Comparison of ENCODE assay signal across 13 cellular contexts in the genomic region with DNA sequence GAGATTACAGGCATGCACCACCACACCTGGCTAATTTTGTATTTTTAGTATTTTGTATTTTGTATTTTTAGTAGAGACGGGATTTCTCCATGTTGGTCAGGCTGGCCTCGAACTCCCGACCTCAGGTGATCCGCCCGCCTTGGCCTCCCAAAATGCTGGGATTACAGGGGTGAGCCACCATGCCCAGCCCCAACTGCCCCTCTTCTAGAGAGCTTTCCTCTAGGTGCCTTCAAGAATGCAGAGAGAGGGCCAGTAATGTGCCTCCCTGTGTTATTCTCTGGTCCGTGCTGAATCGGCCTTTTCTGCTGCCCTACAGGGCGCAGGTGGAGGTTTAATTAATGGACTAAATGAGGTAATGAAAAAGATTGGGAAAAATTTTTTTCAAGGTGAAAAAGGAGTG. TPM values are rescaled to one million over a fixed set of nuclear protein-coding genes. Genes with fewer than 3 reads are reported as not detected.
DNase-seq lines count a peak whose midpoint lies in the region; ATAC-seq and TF ChIP-seq lines count a peak whose summit lies in the region.
"Not testable (repeated sequence)": the region's sequence is repeated elsewhere in the genome, so short reads cannot be mapped to it uniquely, and the experiment has no call there.
"Had no signal": no experiment of that assay in that cellular context is flagged by ENCODE, and none has a peak within 500 bp of the region (broad histone marks: within the 10 kb centered on the region; RNA-seq: fewer than 3 reads in every experiment).

No MANE protein-coding gene starts in this region.

- H3K4me3 ChIP-seq in HL-60 (replicated peaks; ENCODE audit: insufficient read depth, low read length); right cardiac atrium (ENCODE audit: low read length); mesenchymal stem cell (ENCODE audit: insufficient read depth in 1 of 2, low read depth in 1 of 2, low read length in 2 of 2); sigmoid colon; tibial nerve: not testable (repeated sequence)

- not testable (repeated sequence) for TF ChIP-seq POLR2A in sigmoid colon (IDR thresholded peaks at IDR 0.05); tibial nerve (IDR thresholded peaks at IDR 0.05)

- H3K9me3 Mint-ChIP-seq in glutamatergic neuron (ENCODE audit: unreplicated experiment) = not testable (repeated sequence)

- H3K36me3 Mint-ChIP-seq in glutamatergic neuron (ENCODE audit: unreplicated experiment) = not testable (repeated sequence)

- not testable (repeated sequence) for H3K9me3 ChIP-seq in right cardiac atrium (ENCODE audit: control insufficient read depth, low read length); mesenchymal stem cell (ENCODE audit: control insufficient read depth, low read length); sigmoid colon; tibial nerve

- peak overlapping the region in 1 of 2 experiments; percentile 10 for H2BK12ac ChIP-seq in mesenchymal stem cell (ENCODE audit: low read length in 2 of 2)

- H2BK5ac ChIP-seq in mesenchymal stem cell (ENCODE audit: low read depth, low read length, poor library complexity, severe bottlenecking) = not testable (repeated sequence)

- H3K18ac ChIP-seq in mesenchymal stem cell (ENCODE audit: low read depth in 1 of 2, low read length in 2 of 2) = not testable (repeated sequence)

- not testable (repeated sequence) for H3K4ac ChIP-seq in mesenchymal stem cell (ENCODE audit: low read depth in 1 of 2, low read length in 2 of 2)

- H3K4me1 Mint-ChIP-seq in glutamatergic neuron (ENCODE audit: low read depth, unreplicated experiment) = not testable (repeated sequence)

- not testable (repeated sequence) for H2AK5ac ChIP-seq in mesenchymal stem cell (ENCODE audit: low read length, severe bottlenecking)

- H2BK120ac ChIP-seq in mesenchymal stem cell (ENCODE audit: low read depth, low read length) = not testable (repeated sequence)

- not testable (repeated sequence) for H3K9ac ChIP-seq in mesenchymal stem cell (ENCODE audit: low read length)

- not testable (repeated sequence) for H2AFZ ChIP-seq in mesenchymal stem cell (ENCODE audit: low read depth, low read length)

- H3K36me3 ChIP-seq in mesenchymal stem cell (ENCODE audit: control insufficient read depth in 1 of 2, insufficient read depth in 2 of 2, low read depth in 1 of 2, low read length in 2 of 2); sigmoid colon; tibial nerve: not testable (repeated sequence)

- H4K8ac ChIP-seq in mesenchymal stem cell (ENCODE audit: low read length) = not testable (repeated sequence)

- not testable (repeated sequence) for H4K91ac ChIP-seq in mesenchymal stem cell (ENCODE audit: low read length)

- not testable (repeated sequence) for H3K14ac ChIP-seq in mesenchymal stem cell (ENCODE audit: low read length in 2 of 2)

- peak overlapping the region; percentile 30 for H3K4me3 Mint-ChIP-seq in glutamatergic neuron (ENCODE audit: unreplicated experiment)

- not testable (repeated sequence) for TF ChIP-seq EP300 in sigmoid colon (IDR thresholded peaks at IDR 0.05); tibial nerve (IDR thresholded peaks at IDR 0.05)

- H3K79me1 ChIP-seq in mesenchymal stem cell (replicated peaks; ENCODE audit: low read length, poor library complexity, severe bottlenecking) = not testable (repeated sequence)

- H3K23ac ChIP-seq in mesenchymal stem cell (ENCODE audit: low read length in 2 of 2) = not testable (repeated sequence)

- peak overlapping the region; percentile 33 for H2BK15ac ChIP-seq in mesenchymal stem cell (ENCODE audit: low read depth, poor library complexity, severe bottlenecking)

- 91% methylated on average over 8 of the region's 8 CpGs for WGBS in right cardiac atrium
- 97% methylated on average over 8 of the region's 8 CpGs for WGBS in mesenchymal stem cell
- 93% methylated on average over 8 of the region's 8 CpGs for WGBS in sigmoid colon, 2 donors
- WGBS in tibial nerve, 2 donors = 93 to 95% methylated on average over 8 of the region's 8 CpGs

- not testable (repeated sequence) for H3K27me3 Mint-ChIP-seq in glutamatergic neuron (ENCODE audit: unreplicated experiment)

- H3K27ac ChIP-seq in HL-60 (replicated peaks) = peak overlapping the region; percentile 94
- H3K27ac ChIP-seq in right cardiac atrium (ENCODE audit: low read length); mesenchymal stem cell (ENCODE audit: low read length, poor library complexity, severe bottlenecking): not testable (repeated sequence)
- peak overlapping the region; percentile 28 to 87 (median 73) for H3K27ac ChIP-seq in sigmoid colon
- peak overlapping the region in 3 of 4 donors; percentile 2 to 72 (median 28) for H3K27ac ChIP-seq in tibial nerve

- not testable (repeated sequence) for ATAC-seq in right cardiac atrium

- intact Hi-C loops in right cardiac atrium (cut with DNase I); sigmoid colon (cut with DNase I): not testable (repeated sequence)

- not testable (repeated sequence) for H3K4me2 ChIP-seq in mesenchymal stem cell (ENCODE audit: low read length, poor library complexity, severe bottlenecking)

- not testable (repeated sequence) for TF ChIP-seq CTCF in HL-60 (IDR thresholded peaks at IDR 0.05; ENCODE audit: insufficient read depth, low read length); glutamatergic neuron (IDR thresholded peaks at IDR 0.05; ENCODE audit: partially characterized antibody, unreplicated experiment); sigmoid colon (IDR thresholded peaks at IDR 0.05); tibial nerve (IDR thresholded peaks at IDR 0.05)

- not testable (repeated sequence) for H3K27me3 ChIP-seq in HL-60 (ENCODE audit: insufficient read depth, poor library complexity, severe bottlenecking); right cardiac atrium (ENCODE audit: control insufficient read depth, insufficient read depth); mesenchymal stem cell (ENCODE audit: control insufficient read depth in 1 of 2, insufficient read depth in 1 of 2, low read length in 2 of 2); tibial nerve
- H3K27me3 ChIP-seq in sigmoid colon = peaks cover 0 to 22% (median 3%) of the 10 kb centered on the region in 3 donors

- not testable (repeated sequence) for DNase-seq in HL-60 (ENCODE audit: low read depth in 1 of 2, low spot score in 1 of 2); glutamatergic neuron; mesenchymal stem cell; sigmoid colon; tibial nerve (ENCODE audit: low spot score in 2 of 2)
- peak in 2 of 3 donors; percentile 20 to 36 for DNase-seq in right cardiac atrium

- H3K4me1 ChIP-seq in right cardiac atrium (ENCODE audit: control insufficient read depth, insufficient read depth, low read length) = not testable (repeated sequence)
- H3K4me1 ChIP-seq in mesenchymal stem cell (ENCODE audit: control insufficient read depth, insufficient read depth, low read depth, low read length) (peaks cover 50% of the 10 kb centered on the region), sigmoid colon (peaks cover 0 to 46% (median 42%) of the 10 kb centered on the region in 4 donors), tibial nerve (peaks cover 6 to 77% (median 43%) of the 10 kb centered on the region in 4 donors)

- not testable (repeated sequence) for H3K27ac Mint-ChIP-seq in glutamatergic neuron (ENCODE audit: unreplicated experiment)

RNA-seq across cellular contexts. Expression of gene TNFAIP2, which starts 3.7 kb away (rescaled TPM):
- 4.3 TPM for total RNA-seq in glutamatergic neuron (ENCODE audit: unreplicated experiment)
- total RNA-seq in right cardiac atrium = 10 to 100 TPM; 41.5 to 51.3 (median 49.4) TPM
- 46.7 TPM for polyA plus RNA-seq in right cardiac atrium
- polyA plus RNA-seq in mesenchymal stem cell (2013, experiment 1 of 2) = 29.2 TPM
- 27.7 TPM for polyA plus RNA-seq in mesenchymal stem cell (2013, experiment 2 of 2)
- 10 to 100 TPM; 21.2 to 59.1 (median 36.6) TPM for total RNA-seq in sigmoid colon
- polyA plus RNA-seq in sigmoid colon = 10 to 100 TPM; 11.8 to 68.0 (median 28.8) TPM
- 10 to 100 TPM; 42.9 to 49.4 (median 47.8) TPM for total RNA-seq in tibial nerve

RNA-seq across cellular contexts. Expression of gene EXOC3L4, which starts 25.0 kb away (rescaled TPM):
- 0.81 TPM for total RNA-seq in glutamatergic neuron (ENCODE audit: unreplicated experiment)
- total RNA-seq in right cardiac atrium = 1 to 10 TPM in 3 of 4 donors, under 1 TPM in 1; 0.63 to 2.5 (median 1.1) TPM
- 1.4 TPM for polyA plus RNA-seq in right cardiac atrium
- polyA plus RNA-seq in mesenchymal stem cell (2013, experiment 1 of 2) = not detected
- polyA plus RNA-seq in mesenchymal stem cell (2013, experiment 2 of 2) = 0.05 TPM
- total RNA-seq in sigmoid colon = 1 to 10 TPM in 2 of 4 donors, under 1 TPM in 2; 0.36 to 1.8 (median 0.90) TPM
- 10 to 100 TPM in 1 of 3 donors, 1 to 10 TPM in 2; 3.0 to 23.8 (median 6.0) TPM for polyA plus RNA-seq in sigmoid colon
- 1 to 10 TPM in 2 of 4 donors, under 1 TPM in 2; 0.63 to 2.1 (median 1.3) TPM for total RNA-seq in tibial nerve
- total RNA-seq: A673; CD4-positive, alpha-beta T cell; HT1080 had no signal
- polyA plus RNA-seq: BJ had no signal

RNA-seq across cellular contexts. Expression of gene LBHD2, which starts 35.5 kb away (rescaled TPM):
- not detected for total RNA-seq in glutamatergic neuron (ENCODE audit: unreplicated experiment)
- not detected for total RNA-seq in right cardiac atrium
- polyA plus RNA-seq in right cardiac atrium = not detected
- polyA plus RNA-seq in mesenchymal stem cell (2013, experiment 1 of 2) = not detected
- not detected for polyA plus RNA-seq in mesenchymal stem cell (2013, experiment 2 of 2)
- total RNA-seq in sigmoid colon = not detected
- under 1 TPM in 1 of 3 donors, not detected in 2; 0.17 TPM for polyA plus RNA-seq in sigmoid colon
- not detected for total RNA-seq in tibial nerve
- total RNA-seq: Calu3; CD4-positive, alpha-beta T cell; Daoy; H1; HT1080 had no signal
- polyA plus RNA-seq: BJ, H1 had no signal
